In genomic region chr12:100716949-100717732, GRCh38 we compare ENCODE assay signal across 9 cellular contexts.
DNase-seq lines count a peak whose midpoint lies in the region; ATAC-seq and TF ChIP-seq lines count a peak whose summit lies in the region.
"Had no signal": no experiment of that assay in that cellular context is flagged by ENCODE, and none has a peak within 500 bp of the region (broad histone marks: within the 10 kb centered on the region; RNA-seq: fewer than 3 reads in every experiment).

No MANE protein-coding gene starts in this region.

- DNase-seq in Right ventricle myocardium inferior (ENCODE audit: missing footprints): no peak
- no peak for DNase-seq in cardiac septum (ENCODE audit: low spot score)
- DNase-seq in dorsolateral prefrontal cortex: no peak
- no peak for DNase-seq in lower lobe of right lung
- DNase-seq in natural killer cell treated with Interleukin-12 subunit alpha and Interleukin-12 subunit beta and Interleukin-15 and Interleukin-18, amount 100 ng/mL, for 72 hours (ENCODE audit: low spot score): no peak
- DNase-seq in T-helper 2 cell treated with Interferon-gamma antibody and Interleukin-4, amounts not matched to agents 5 μg/mL and 100 μg/mL, for 36 hours (ENCODE audit: low spot score): no peak
- DNase-seq in midbrain (lab: John Stamatoyannopoulos, UW): no peak
- DNase-seq: SW 1271 had no signal

- H3K9me3 Mint-ChIP-seq in natural killer cell treated with Interleukin-12 subunit alpha and Interleukin-12 subunit beta and Interleukin-15 and Interleukin-18, amount 100 ng/mL, for 72 hours: peaks cover under 1% of the 10 kb centered on the region
- H3K9me3 Mint-ChIP-seq in T-helper 2 cell treated with Interferon-gamma antibody and Interleukin-4, amounts not matched to agents 5 μg/mL and 100 μg/mL, for 36 hours: no peaks in the 10 kb centered on the region

- intact Hi-C loops in Right ventricle myocardium inferior (cut with DNase I): no loop called here
- intact Hi-C loops in cardiac septum (cut with DNase I): no loop called here
- intact Hi-C loops in dorsolateral prefrontal cortex (cut with DNase I): no loop called here
- intact Hi-C loops in lower lobe of right lung (cut with DNase I): no loop called here

- no peaks in the 10 kb centered on the region for H3K36me3 ChIP-seq in lower lobe of right lung

- H3K4me3 ChIP-seq in dorsolateral prefrontal cortex (peak overlapping the region in 48 of 59 donors; percentile 7 to 60 (median 32)), lower lobe of right lung (peak overlapping the region; percentile 3)

- H3K27me3 ChIP-seq in dorsolateral prefrontal cortex (peaks cover 0 to 77% (median 54%) of the 10 kb centered on the region in 45 donors), lower lobe of right lung (ENCODE audit: low read depth) (peaks cover 56% of the 10 kb centered on the region)

- H3K27me3 Mint-ChIP-seq in natural killer cell treated with Interleukin-12 subunit alpha and Interleukin-12 subunit beta and Interleukin-15 and Interleukin-18, amount 100 ng/mL, for 72 hours: peaks cover 34 to 36% of the 10 kb centered on the region in 2 donors
- peaks cover 57% of the 10 kb centered on the region for H3K27me3 Mint-ChIP-seq in T-helper 2 cell treated with Interferon-gamma antibody and Interleukin-4, amounts not matched to agents 5 μg/mL and 100 μg/mL, for 36 hours (ENCODE audit: low read depth)

- no peak overlapping the region for H3K27ac Mint-ChIP-seq in natural killer cell treated with Interleukin-12 subunit alpha and Interleukin-12 subunit beta and Interleukin-15 and Interleukin-18, amount 100 ng/mL, for 72 hours
- no peak overlapping the region for H3K27ac Mint-ChIP-seq in T-helper 2 cell treated with Interferon-gamma antibody and Interleukin-4, amounts not matched to agents 5 μg/mL and 100 μg/mL, for 36 hours

- H3K36me3 Mint-ChIP-seq in natural killer cell treated with Interleukin-12 subunit alpha and Interleukin-12 subunit beta and Interleukin-15 and Interleukin-18, amount 100 ng/mL, for 72 hours: no peaks in the 10 kb centered on the region
- no peaks in the 10 kb centered on the region for H3K36me3 Mint-ChIP-seq in T-helper 2 cell treated with Interferon-gamma antibody and Interleukin-4, amounts not matched to agents 5 μg/mL and 100 μg/mL, for 36 hours (ENCODE audit: low read depth)

- H3K27ac ChIP-seq in dorsolateral prefrontal cortex (no peak overlapping the region), lower lobe of right lung (no peak overlapping the region)

- TF ChIP-seq CTCF in dorsolateral prefrontal cortex (IDR thresholded peaks at IDR 0.05 in 54 of 56, conservative IDR thresholded peaks at IDR 0.05 in 2 of 56; ENCODE audit: low read depth in 1 of 56, partially characterized antibody in 56 of 56) (no peak), lower lobe of right lung (IDR thresholded peaks at IDR 0.05) (no peak)

- H3K4me3 Mint-ChIP-seq in natural killer cell treated with Interleukin-12 subunit alpha and Interleukin-12 subunit beta and Interleukin-15 and Interleukin-18, amount 100 ng/mL, for 72 hours: no peak overlapping the region
- H3K4me3 Mint-ChIP-seq in T-helper 2 cell treated with Interferon-gamma antibody and Interleukin-4, amounts not matched to agents 5 μg/mL and 100 μg/mL, for 36 hours: no peak overlapping the region

- H3K4me1 ChIP-seq in lower lobe of right lung: no peaks in the 10 kb centered on the region

- ATAC-seq in Right ventricle myocardium inferior (peak; percentile 31), lower lobe of right lung (peak in 1 of 2 donors; percentile 20), HG03342 (IDR thresholded peaks at IDR 0.05; ENCODE audit: unreplicated experiment) (no peak)
- ATAC-seq in natural killer cell treated with Interleukin-12 subunit alpha and Interleukin-12 subunit beta and Interleukin-15 and Interleukin-18, amount 100 ng/mL, for 72 hours: no peak

- no peaks in the 10 kb centered on the region for H3K9me3 ChIP-seq in lower lobe of right lung

- H3K4me1 Mint-ChIP-seq in natural killer cell treated with Interleukin-12 subunit alpha and Interleukin-12 subunit beta and Interleukin-15 and Interleukin-18, amount 100 ng/mL, for 72 hours (ENCODE audit: low read depth in 2 of 2): no peaks in the 10 kb centered on the region
- H3K4me1 Mint-ChIP-seq in T-helper 2 cell treated with Interferon-gamma antibody and Interleukin-4, amounts not matched to agents 5 μg/mL and 100 μg/mL, for 36 hours (ENCODE audit: low read depth): peaks cover 3% of the 10 kb centered on the region
